In genomic region chr9:132547052-132547431, GRCh38 we compare ENCODE assay signal across 1 cellular context.
TF ChIP-seq lines count a peak whose summit lies in the region.

No MANE protein-coding gene starts in this region.

TF ChIP-seq in H1, 55 proteins besides CTCF, POLR2A, EP300 and RAD21:
- no peak for TF ChIP-seq GABPA (IDR thresholded peaks at IDR 0.05; ENCODE audit: borderline replicate concordance, insufficient read depth, low read length)
- no peak for TF ChIP-seq SAP30 (IDR thresholded peaks at IDR 0.05; ENCODE audit: insufficient read depth, insufficient replicate concordance, low read length)
- no peak for TF ChIP-seq CBX5 (IDR thresholded peaks at IDR 0.05; ENCODE audit: low read depth, low read length)
- no peak; the same call in 1 of the 2 replicates for TF ChIP-seq SP4 (IDR thresholded peaks at IDR 0.05; ENCODE audit: low read length)
- TF ChIP-seq POU5F1 (IDR thresholded peaks at IDR 0.05; ENCODE audit: low read depth, low read length), result no peak
- no peak for TF ChIP-seq BCL11A (IDR thresholded peaks at IDR 0.05; ENCODE audit: low read depth in 2 of 2, low read length in 2 of 2)
- no peak for TF ChIP-seq CHD2 (IDR thresholded peaks at IDR 0.05; ENCODE audit: low read length)
- TF ChIP-seq CTBP2 (IDR thresholded peaks at IDR 0.05; ENCODE audit: borderline replicate concordance, insufficient read depth, insufficient read length, low read length), result no peak
